In genomic region chr4:110165382-110166285, GRCh38 we compare ENCODE assay signal across 1 cellular context.
TF ChIP-seq lines count a peak whose summit lies in the region.

No MANE protein-coding gene starts in this region.

TF ChIP-seq in K562, 482 proteins besides CTCF, POLR2A, EP300 and RAD21 (continued from another document and continues in another):
- TF ChIP-seq ZNF239 (CRISPR knock-in tag; IDR thresholded peaks at IDR 0.05) = no peak
- TF ChIP-seq ZNF134 (CRISPR knock-in tag; conservative IDR thresholded peaks at IDR 0.05) = no peak
- no peak for TF ChIP-seq XRCC5 (IDR thresholded peaks at IDR 0.05; ENCODE audit: low read depth, low read length)
- no peak for TF ChIP-seq ADNP (tag; IDR thresholded peaks at IDR 0.05)
- TF ChIP-seq, protein P1, sequence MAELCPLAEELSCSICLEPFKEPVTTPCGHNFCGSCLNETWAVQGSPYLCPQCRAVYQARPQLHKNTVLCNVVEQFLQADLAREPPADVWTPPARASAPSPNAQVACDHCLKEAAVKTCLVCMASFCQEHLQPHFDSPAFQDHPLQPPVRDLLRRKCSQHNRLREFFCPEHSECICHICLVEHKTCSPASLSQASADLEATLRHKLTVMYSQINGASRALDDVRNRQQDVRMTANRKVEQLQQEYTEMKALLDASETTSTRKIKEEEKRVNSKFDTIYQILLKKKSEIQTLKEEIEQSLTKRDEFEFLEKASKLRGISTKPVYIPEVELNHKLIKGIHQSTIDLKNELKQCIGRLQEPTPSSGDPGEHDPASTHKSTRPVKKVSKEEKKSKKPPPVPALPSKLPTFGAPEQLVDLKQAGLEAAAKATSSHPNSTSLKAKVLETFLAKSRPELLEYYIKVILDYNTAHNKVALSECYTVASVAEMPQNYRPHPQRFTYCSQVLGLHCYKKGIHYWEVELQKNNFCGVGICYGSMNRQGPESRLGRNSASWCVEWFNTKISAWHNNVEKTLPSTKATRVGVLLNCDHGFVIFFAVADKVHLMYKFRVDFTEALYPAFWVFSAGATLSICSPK (IDR thresholded peaks at IDR 0.05; ENCODE audit: borderline replicate concordance) = no peak
- TF ChIP-seq NELFE (IDR thresholded peaks at IDR 0.05; ENCODE audit: insufficient read depth, insufficient read length) = no peak
- 0 out of 2 replicates have a peak, but pooled peaks have one; percentile 8 for TF ChIP-seq L3MBTL2 (IDR thresholded peaks at IDR 0.05)
- no peak for TF ChIP-seq KLF6 (CRISPR knock-in tag; IDR thresholded peaks at IDR 0.05; ENCODE audit: borderline replicate concordance)
- no peak for TF ChIP-seq MTF1 (CRISPR knock-in tag; IDR thresholded peaks at IDR 0.05; ENCODE audit: borderline replicate concordance)
- TF ChIP-seq PHF20 (IDR thresholded peaks at IDR 0.05; ENCODE audit: partially characterized antibody) = no peak
- TF ChIP-seq CEBPG (CRISPR knock-in tag; IDR thresholded peaks at IDR 0.05) = no peak
- peak in 1 of 2 experiments; percentile 8; a peak in 1 of 4 replicates for TF ChIP-seq CEBPG (tag; conservative IDR thresholded peaks at IDR 0.05 in 1 of 2, IDR thresholded peaks at IDR 0.05 in 1 of 2)
- TF ChIP-seq PKNOX1 (IDR thresholded peaks at IDR 0.05) = peak; percentile 73
- TF ChIP-seq ZNF766 (CRISPR knock-in tag; conservative IDR thresholded peaks at IDR 0.05) = 0 out of 2 replicates have a peak, but pooled peaks have one; percentile 32
- TF ChIP-seq, protein P2, sequence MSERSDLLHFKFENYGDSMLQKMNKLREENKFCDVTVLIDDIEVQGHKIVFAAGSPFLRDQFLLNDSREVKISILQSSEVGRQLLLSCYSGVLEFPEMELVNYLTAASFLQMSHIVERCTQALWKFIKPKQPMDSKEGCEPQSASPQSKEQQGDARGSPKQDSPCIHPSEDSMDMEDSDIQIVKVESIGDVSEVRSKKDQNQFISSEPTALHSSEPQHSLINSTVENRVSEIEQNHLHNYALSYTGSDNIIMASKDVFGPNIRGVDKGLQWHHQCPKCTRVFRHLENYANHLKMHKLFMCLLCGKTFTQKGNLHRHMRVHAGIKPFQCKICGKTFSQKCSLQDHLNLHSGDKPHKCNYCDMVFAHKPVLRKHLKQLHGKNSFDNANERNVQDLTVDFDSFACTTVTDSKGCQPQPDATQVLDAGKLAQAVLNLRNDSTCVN (CRISPR knock-in tag; IDR thresholded peaks at IDR 0.05) = 0 out of 2 replicates have a peak, but pooled peaks have one; percentile 56
- TF ChIP-seq HEY1 (CRISPR knock-in tag; IDR thresholded peaks at IDR 0.05; ENCODE audit: borderline replicate concordance) = peak; percentile 3; the same call in 1 of the 2 replicates
- TF ChIP-seq, protein P3, sequence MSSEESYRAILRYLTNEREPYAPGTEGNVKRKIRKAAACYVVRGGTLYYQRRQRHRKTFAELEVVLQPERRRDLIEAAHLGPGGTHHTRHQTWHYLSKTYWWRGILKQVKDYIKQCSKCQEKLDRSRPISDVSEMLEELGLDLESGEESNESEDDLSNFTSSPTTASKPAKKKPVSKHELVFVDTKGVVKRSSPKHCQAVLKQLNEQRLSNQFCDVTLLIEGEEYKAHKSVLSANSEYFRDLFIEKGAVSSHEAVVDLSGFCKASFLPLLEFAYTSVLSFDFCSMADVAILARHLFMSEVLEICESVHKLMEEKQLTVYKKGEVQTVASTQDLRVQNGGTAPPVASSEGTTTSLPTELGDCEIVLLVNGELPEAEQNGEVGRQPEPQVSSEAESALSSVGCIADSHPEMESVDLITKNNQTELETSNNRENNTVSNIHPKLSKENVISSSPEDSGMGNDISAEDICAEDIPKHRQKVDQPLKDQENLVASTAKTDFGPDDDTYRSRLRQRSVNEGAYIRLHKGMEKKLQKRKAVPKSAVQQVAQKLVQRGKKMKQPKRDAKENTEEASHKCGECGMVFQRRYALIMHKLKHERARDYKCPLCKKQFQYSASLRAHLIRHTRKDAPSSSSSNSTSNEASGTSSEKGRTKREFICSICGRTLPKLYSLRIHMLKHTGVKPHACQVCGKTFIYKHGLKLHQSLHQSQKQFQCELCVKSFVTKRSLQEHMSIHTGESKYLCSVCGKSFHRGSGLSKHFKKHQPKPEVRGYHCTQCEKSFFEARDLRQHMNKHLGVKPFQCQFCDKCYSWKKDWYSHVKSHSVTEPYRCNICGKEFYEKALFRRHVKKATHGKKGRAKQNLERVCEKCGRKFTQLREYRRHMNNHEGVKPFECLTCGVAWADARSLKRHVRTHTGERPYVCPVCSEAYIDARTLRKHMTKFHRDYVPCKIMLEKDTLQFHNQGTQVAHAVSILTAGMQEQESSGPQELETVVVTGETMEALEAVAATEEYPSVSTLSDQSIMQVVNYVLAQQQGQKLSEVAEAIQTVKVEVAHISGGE (CRISPR knock-in tag; IDR thresholded peaks at IDR 0.05) = no peak
- TF ChIP-seq, protein P4, sequence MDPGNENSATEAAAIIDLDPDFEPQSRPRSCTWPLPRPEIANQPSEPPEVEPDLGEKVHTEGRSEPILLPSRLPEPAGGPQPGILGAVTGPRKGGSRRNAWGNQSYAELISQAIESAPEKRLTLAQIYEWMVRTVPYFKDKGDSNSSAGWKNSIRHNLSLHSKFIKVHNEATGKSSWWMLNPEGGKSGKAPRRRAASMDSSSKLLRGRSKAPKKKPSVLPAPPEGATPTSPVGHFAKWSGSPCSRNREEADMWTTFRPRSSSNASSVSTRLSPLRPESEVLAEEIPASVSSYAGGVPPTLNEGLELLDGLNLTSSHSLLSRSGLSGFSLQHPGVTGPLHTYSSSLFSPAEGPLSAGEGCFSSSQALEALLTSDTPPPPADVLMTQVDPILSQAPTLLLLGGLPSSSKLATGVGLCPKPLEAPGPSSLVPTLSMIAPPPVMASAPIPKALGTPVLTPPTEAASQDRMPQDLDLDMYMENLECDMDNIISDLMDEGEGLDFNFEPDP (CRISPR knock-in tag; IDR thresholded peaks at IDR 0.05) = no peak
- TF ChIP-seq NR2F6 (CRISPR knock-in tag; IDR thresholded peaks at IDR 0.05) = no peak
- peak; percentile 21; the same call in 1 of the 2 replicates for TF ChIP-seq TEAD4 (IDR thresholded peaks at IDR 0.05; ENCODE audit: low read length)
- no peak for TF ChIP-seq TEAD4 (CRISPR knock-in tag; IDR thresholded peaks at IDR 0.05; ENCODE audit: borderline replicate concordance)
- peak; percentile 81 for TF ChIP-seq MYC (IDR thresholded peaks at IDR 0.05; ENCODE audit: low read depth, low read length)
- no peak for TF ChIP-seq MYC (CRISPR knock-in tag; IDR thresholded peaks at IDR 0.05; ENCODE audit: borderline replicate concordance, low read depth)
- TF ChIP-seq ELF1 (tag; IDR thresholded peaks at IDR 0.05) = peak; percentile 50; the same call in 1 of the 2 replicates
- no peak for TF ChIP-seq STAG1 (CRISPR knock-in tag; IDR thresholded peaks at IDR 0.05; ENCODE audit: borderline replicate concordance)
- no peak for TF ChIP-seq SPI1 (IDR thresholded peaks at IDR 0.05; ENCODE audit: borderline replicate concordance, low read depth, low read length)
- TF ChIP-seq SMARCA5 (IDR thresholded peaks at IDR 0.05) = no peak
- 0 out of 2 replicates have a peak, but pooled peaks have one; percentile 25 for TF ChIP-seq POLR2AphosphoS5 (IDR thresholded peaks at IDR 0.05; ENCODE audit: control insufficient read depth, insufficient read depth, low read depth, low read length)
- TF ChIP-seq, protein P5, sequence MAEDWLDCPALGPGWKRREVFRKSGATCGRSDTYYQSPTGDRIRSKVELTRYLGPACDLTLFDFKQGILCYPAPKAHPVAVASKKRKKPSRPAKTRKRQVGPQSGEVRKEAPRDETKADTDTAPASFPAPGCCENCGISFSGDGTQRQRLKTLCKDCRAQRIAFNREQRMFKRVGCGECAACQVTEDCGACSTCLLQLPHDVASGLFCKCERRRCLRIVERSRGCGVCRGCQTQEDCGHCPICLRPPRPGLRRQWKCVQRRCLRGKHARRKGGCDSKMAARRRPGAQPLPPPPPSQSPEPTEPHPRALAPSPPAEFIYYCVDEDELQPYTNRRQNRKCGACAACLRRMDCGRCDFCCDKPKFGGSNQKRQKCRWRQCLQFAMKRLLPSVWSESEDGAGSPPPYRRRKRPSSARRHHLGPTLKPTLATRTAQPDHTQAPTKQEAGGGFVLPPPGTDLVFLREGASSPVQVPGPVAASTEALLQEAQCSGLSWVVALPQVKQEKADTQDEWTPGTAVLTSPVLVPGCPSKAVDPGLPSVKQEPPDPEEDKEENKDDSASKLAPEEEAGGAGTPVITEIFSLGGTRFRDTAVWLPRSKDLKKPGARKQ (CRISPR knock-in tag; IDR thresholded peaks at IDR 0.05) = no peak
- TF ChIP-seq CTBP1 (IDR thresholded peaks at IDR 0.05; ENCODE audit: borderline replicate concordance) = peak; percentile 42; the same call in 1 of the 2 replicates
- TF ChIP-seq, protein P6, sequence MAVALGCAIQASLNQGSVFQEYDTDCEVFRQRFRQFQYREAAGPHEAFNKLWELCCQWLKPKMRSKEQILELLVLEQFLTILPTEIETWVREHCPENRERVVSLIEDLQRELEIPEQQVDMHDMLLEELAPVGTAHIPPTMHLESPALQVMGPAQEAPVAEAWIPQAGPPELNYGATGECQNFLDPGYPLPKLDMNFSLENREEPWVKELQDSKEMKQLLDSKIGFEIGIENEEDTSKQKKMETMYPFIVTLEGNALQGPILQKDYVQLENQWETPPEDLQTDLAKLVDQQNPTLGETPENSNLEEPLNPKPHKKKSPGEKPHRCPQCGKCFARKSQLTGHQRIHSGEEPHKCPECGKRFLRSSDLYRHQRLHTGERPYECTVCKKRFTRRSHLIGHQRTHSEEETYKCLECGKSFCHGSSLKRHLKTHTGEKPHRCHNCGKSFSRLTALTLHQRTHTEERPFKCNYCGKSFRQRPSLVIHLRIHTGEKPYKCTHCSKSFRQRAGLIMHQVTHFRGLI (CRISPR knock-in tag; IDR thresholded peaks at IDR 0.05) = no peak
- TF ChIP-seq, protein P7, sequence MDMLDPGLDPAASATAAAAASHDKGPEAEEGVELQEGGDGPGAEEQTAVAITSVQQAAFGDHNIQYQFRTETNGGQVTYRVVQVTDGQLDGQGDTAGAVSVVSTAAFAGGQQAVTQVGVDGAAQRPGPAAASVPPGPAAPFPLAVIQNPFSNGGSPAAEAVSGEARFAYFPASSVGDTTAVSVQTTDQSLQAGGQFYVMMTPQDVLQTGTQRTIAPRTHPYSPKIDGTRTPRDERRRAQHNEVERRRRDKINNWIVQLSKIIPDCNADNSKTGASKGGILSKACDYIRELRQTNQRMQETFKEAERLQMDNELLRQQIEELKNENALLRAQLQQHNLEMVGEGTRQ (CRISPR knock-in tag; IDR thresholded peaks at IDR 0.05) = no peak
- TF ChIP-seq IRF9 (tag; IDR thresholded peaks at IDR 0.05) = no peak
- peak; percentile 37; the same call in 1 of the 2 replicates for TF ChIP-seq CEBPB (tag; IDR thresholded peaks at IDR 0.05)
- TF ChIP-seq GMEB1 (CRISPR knock-in tag; IDR thresholded peaks at IDR 0.05) = no peak
- no peak for TF ChIP-seq SRSF9 (IDR thresholded peaks at IDR 0.05; ENCODE audit: borderline replicate concordance, low read depth, low read length)
- no peak for TF ChIP-seq MCM5 (IDR thresholded peaks at IDR 0.05; ENCODE audit: low read depth)
- peak; percentile 96 for TF ChIP-seq MEIS2 (IDR thresholded peaks at IDR 0.05; ENCODE audit: partially characterized antibody)
- TF ChIP-seq MYBL2 (IDR thresholded peaks at IDR 0.05; ENCODE audit: low read depth) = no peak
- TF ChIP-seq MYBL2 (CRISPR knock-in tag; IDR thresholded peaks at IDR 0.05; ENCODE audit: borderline replicate concordance) = no peak
